Comparison of ENCODE assay signal across 20 cellular contexts in the genomic region with DNA sequence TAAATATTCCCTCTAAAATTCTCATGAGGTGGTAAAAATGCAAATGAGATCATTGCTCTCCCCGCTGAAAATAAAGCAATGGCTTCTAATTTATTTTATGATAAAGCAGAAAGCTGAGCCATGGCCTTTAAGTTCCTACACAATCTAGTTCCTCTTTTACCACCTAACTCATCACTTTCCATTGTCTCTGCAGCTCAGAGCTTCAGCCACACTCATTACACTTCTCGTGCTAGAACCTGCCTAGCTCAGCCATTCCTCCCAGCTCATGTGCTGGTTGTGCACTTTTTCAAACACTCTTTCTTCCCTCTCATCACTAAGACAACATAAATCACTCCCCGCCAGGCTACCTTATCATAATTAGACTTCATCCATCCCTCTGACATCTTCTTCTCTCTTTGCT.
"Had no signal": no experiment of that assay in that cellular context is flagged by ENCODE, and none has a peak within 500 bp of the region (broad histone marks: within the 10 kb centered on the region; RNA-seq: fewer than 3 reads in every experiment).

No MANE protein-coding gene starts in this region.

- H3K27ac ChIP-seq: body of pancreas, neutrophil, suprapubic skin, upper lobe of left lung had no signal

- H3K4me3 ChIP-seq: body of pancreas, mucosa of descending colon, suprapubic skin, upper lobe of left lung had no signal

- H3K36me3 Mint-ChIP-seq: activated naive CD4-positive, alpha-beta T cell treated with anti-CD3 and anti-CD28 coated beads, Interleukin-2, amount 50 U/mL, for 72 hours; memory B cell; naive thymus-derived CD8-positive, alpha-beta T cell had no signal

- H3K4me1 Mint-ChIP-seq: activated B cell treated with CpG ODN at 0.5 μM for 24 hours; activated CD4-positive, alpha-beta T cell treated with anti-CD3 and anti-CD28 coated beads, Interleukin-2, amount 10 ng/mL, durations not matched to agents 24 days and 14 days; memory B cell; naive thymus-derived CD8-positive, alpha-beta T cell had no signal

- H3K4me1 ChIP-seq: body of pancreas, suprapubic skin, upper lobe of left lung had no signal

- H3K9me3 Mint-ChIP-seq: activated CD4-positive, alpha-beta T cell treated with anti-CD3 and anti-CD28 coated beads, Interleukin-2, amount 10 ng/mL, durations not matched to agents 24 days and 14 days; memory B cell had no signal

- H3K36me3 ChIP-seq: neutrophil, suprapubic skin, upper lobe of left lung had no signal

- H3K4me3 Mint-ChIP-seq: activated B cell treated with CpG ODN at 0.5 μM for 24 hours; activated CD4-positive, alpha-beta T cell treated with anti-CD3 and anti-CD28 coated beads, Interleukin-2, amount 10 ng/mL, durations not matched to agents 24 days and 14 days; activated CD8-positive, alpha-beta T cell treated with anti-CD3 and anti-CD28 coated beads, Interleukin-2, amount 10 ng/mL, durations not matched to agents 7 days and 5 days; activated T-cell treated with anti-CD3 and anti-CD28 coated beads, Interleukin-2, amount 50 U/mL, for 72 hours; memory B cell; naive thymus-derived CD8-positive, alpha-beta T cell; stimulated activated naive CD8-positive, alpha-beta T cell treated with anti-CD3 and anti-CD28 coated beads, Interleukin-15, Interleukin-2, amounts not matched to agents 100 ng/mL and 50 ng/mL, for 24 hours had no signal

- H3K27me3 Mint-ChIP-seq: activated B cell treated with CpG ODN at 0.5 μM for 24 hours; activated CD4-positive, alpha-beta T cell treated with anti-CD3 and anti-CD28 coated beads, Interleukin-2, amount 10 ng/mL, durations not matched to agents 24 days and 14 days; memory B cell; naive thymus-derived CD8-positive, alpha-beta T cell; stimulated activated naive CD8-positive, alpha-beta T cell treated with anti-CD3 and anti-CD28 coated beads, Interleukin-15, Interleukin-2, amounts not matched to agents 100 ng/mL and 50 ng/mL, for 24 hours had no signal

- DNase-seq: activated B cell treated with CpG ODN at 0.5 μM for 24 hours; activated CD4-positive, alpha-beta T cell treated with anti-CD3 and anti-CD28 coated beads, Interleukin-2, amount 10 ng/mL, durations not matched to agents 24 days and 14 days; activated CD8-positive, alpha-beta memory T cell treated with anti-CD3 and anti-CD28 coated beads, Interleukin-2, amount 50 U/mL, for 4 hours; activated CD8-positive, alpha-beta T cell treated with anti-CD3 and anti-CD28 coated beads, Interleukin-2, amount 10 ng/mL, durations not matched to agents 7 days and 5 days; activated gamma-delta T cell; activated T-cell treated with anti-CD3 and anti-CD28 coated beads, Interleukin-2, amount 50 U/mL, for 72 hours; amygdala; caudate nucleus; mucosa of descending colon; naive thymus-derived CD8-positive, alpha-beta T cell; posterior cingulate gyrus; right cardiac atrium; upper lobe of left lung had no signal

- H3K27me3 ChIP-seq: body of pancreas, neutrophil, suprapubic skin, upper lobe of left lung had no signal

- H3K27ac Mint-ChIP-seq: activated B cell treated with CpG ODN at 0.5 μM for 24 hours; activated CD4-positive, alpha-beta T cell treated with anti-CD3 and anti-CD28 coated beads, Interleukin-2, amount 10 ng/mL, durations not matched to agents 24 days and 14 days; activated CD8-positive, alpha-beta T cell treated with anti-CD3 and anti-CD28 coated beads, Interleukin-2, amount 10 ng/mL, durations not matched to agents 7 days and 5 days; activated naive CD4-positive, alpha-beta T cell treated with anti-CD3 and anti-CD28 coated beads, Interleukin-2, amount 50 U/mL, for 72 hours; activated T-cell treated with anti-CD3 and anti-CD28 coated beads, Interleukin-2, amount 50 U/mL, for 72 hours; memory B cell; naive thymus-derived CD8-positive, alpha-beta T cell; stimulated activated naive CD8-positive, alpha-beta T cell treated with anti-CD3 and anti-CD28 coated beads, Interleukin-15, Interleukin-2, amounts not matched to agents 100 ng/mL and 50 ng/mL, for 24 hours had no signal

- ATAC-seq: activated CD8-positive, alpha-beta T cell treated with anti-CD3 and anti-CD28 coated beads, Interleukin-2, amount 10 ng/mL, durations not matched to agents 7 days and 5 days; activated naive CD4-positive, alpha-beta T cell treated with anti-CD3 and anti-CD28 coated beads, Interleukin-2, amount 50 U/mL, for 72 hours; activated T-cell treated with anti-CD3 and anti-CD28 coated beads, Interleukin-2, amount 50 U/mL, for 72 hours; body of pancreas; esophagus mucosa; mucosa of descending colon; naive thymus-derived CD8-positive, alpha-beta T cell; right cardiac atrium had no signal

- H3K9me3 ChIP-seq: body of pancreas, mucosa of descending colon, neutrophil, suprapubic skin, upper lobe of left lung had no signal
